8 cellular contexts compared by ENCODE assay signal in genomic region chr11:355581-356458, GRCh38. TPM values are rescaled to one million over a fixed set of nuclear protein-coding genes. Genes with fewer than 3 reads are reported as not detected.
DNase-seq lines count a peak whose midpoint lies in the region; ATAC-seq and TF ChIP-seq lines count a peak whose summit lies in the region.

No MANE protein-coding gene starts in this region.

- DNase-seq in BE2C (peak; percentile 68), NCI-H1694 treated with DMSO at 0.1 percent for 48 hours (lab: John Stamatoyannopoulos, UW) (peak; percentile 51), coronary artery (ENCODE audit: low spot score) (peak; percentile 97), left lobe of liver (ENCODE audit: low spot score) (peak; percentile 98), NOMO-1 (lab: John Stamatoyannopoulos, UW; ENCODE audit: unreplicated experiment in 2 of 2) (no peak)
- peak; percentile 81 for DNase-seq in activated CD4-positive, alpha-beta T cell treated with anti-CD3 and anti-CD28 coated beads, Interleukin-2, amount 50 U/mL, for 1 hour
- DNase-seq in stimulated activated CD4-positive, alpha-beta T cell treated with anti-CD3 and anti-CD28 coated beads, Interleukin-2, amount 100 ng/mL, for 24 hours: peak; percentile 86 to 90

- H3K27ac ChIP-seq in coronary artery: peak overlapping the region; percentile 97 to 99

- ATAC-seq in GM21528 (IDR thresholded peaks at IDR 0.05; ENCODE audit: low FRiP score, unreplicated experiment) (peak; percentile 43), left lobe of liver (peak; percentile 75)

- H3K4me3 ChIP-seq in BE2C (ENCODE audit: low read depth, low read length) (peak overlapping the region; percentile 38), coronary artery (peak overlapping the region; percentile 68)

- no peaks in the 10 kb centered on the region for H3K9me3 ChIP-seq in BE2C

- H3K27me3 ChIP-seq in BE2C: no peaks in the 10 kb centered on the region

- no peaks in the 10 kb centered on the region for H3K36me3 ChIP-seq in BE2C

- no peak for TF ChIP-seq CTCF in BE2C (IDR thresholded peaks at IDR 0.05; ENCODE audit: low read depth, low read length)
- TF ChIP-seq CTCF in coronary artery (IDR thresholded peaks at IDR 0.05): no peak

- H3K4me1 ChIP-seq in BE2C: no peaks in the 10 kb centered on the region

RNA-seq across cellular contexts. Expression of gene B4GALNT4, which starts 13.5 kb away (rescaled TPM):
- 29.4 TPM for polyA plus RNA-seq in BE2C (2012; ENCODE audit: insufficient read depth, insufficient read length, low read depth)
- total RNA-seq in left lobe of liver: 0.28 TPM

RNA-seq across cellular contexts. Expression of gene IFITM3, which starts 35.2 kb away (rescaled TPM):
- polyA plus RNA-seq in BE2C (2012; ENCODE audit: insufficient read depth, insufficient read length, low read depth): 2.7 TPM
- 488 TPM for total RNA-seq in left lobe of liver

RNA-seq across cellular contexts. Expression of gene PKP3, which starts 38.2 kb away (rescaled TPM):
- polyA plus RNA-seq in BE2C (2012; ENCODE audit: insufficient read depth, insufficient read length, low read depth): not detected
- 1.2 TPM for total RNA-seq in left lobe of liver

RNA-seq across cellular contexts. Expression of gene IFITM1, which starts 42.0 kb away (rescaled TPM):
- not detected for polyA plus RNA-seq in BE2C (2012; ENCODE audit: insufficient read depth, insufficient read length, low read depth)
- total RNA-seq in left lobe of liver: 29.2 TPM

RNA-seq across cellular contexts. Expression of gene IFITM2, which starts 48.2 kb away (rescaled TPM):
- polyA plus RNA-seq in BE2C (2012; ENCODE audit: insufficient read depth, insufficient read length, low read depth): 5.4 TPM
- 354 TPM for total RNA-seq in left lobe of liver

Comparison
In these comparisons a context has a peak if more than half of its experiments do, and no peak if none do; other contexts are left out.
1. DNase-seq: peak in BE2C (single experiment), NCI-H1694 treated with DMSO at 0.1 percent for 48 hours (single experiment), activated CD4-positive, alpha-beta T cell treated with anti-CD3 and anti-CD28 coated beads, Interleukin-2, amount 50 U/mL, for 1 hour (single experiment), coronary artery (single experiment), left lobe of liver (single experiment) and stimulated activated CD4-positive, alpha-beta T cell treated with anti-CD3 and anti-CD28 coated beads, Interleukin-2, amount 100 ng/mL, for 24 hours (2 of 2); none in NOMO-1 (0 of 2).